17 cellular contexts compared by ENCODE assay signal in the genomic region with DNA sequence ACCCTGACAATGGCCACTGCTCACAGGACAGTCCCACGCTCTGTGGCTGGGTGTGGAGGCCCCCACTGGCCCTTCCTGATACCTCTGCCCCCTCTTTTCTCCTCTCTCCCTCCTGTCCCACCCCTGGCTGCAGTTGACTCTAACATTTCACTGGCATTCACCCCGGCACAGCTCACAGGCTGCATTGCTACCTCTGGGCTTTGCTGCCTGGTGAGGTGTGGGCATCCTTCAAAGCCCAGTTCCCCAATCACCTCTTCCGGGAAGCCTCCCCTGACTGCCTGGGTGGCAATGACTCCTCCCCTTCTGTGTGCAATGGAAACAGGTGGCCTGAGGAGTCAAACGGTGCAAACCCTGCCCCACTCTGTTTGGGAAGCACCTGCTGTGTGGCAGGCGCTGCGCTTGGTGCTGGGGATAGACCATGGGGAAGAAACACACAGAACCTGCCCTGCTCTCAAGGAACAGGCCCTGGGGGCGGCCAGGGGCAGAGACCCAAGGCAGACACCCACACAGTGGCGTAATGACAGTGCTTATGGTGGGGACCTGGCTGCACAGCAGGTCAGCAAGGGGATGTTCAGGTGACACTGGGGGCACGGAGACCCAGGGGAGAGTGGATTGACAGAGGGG. TPM values are rescaled to one million over a fixed set of nuclear protein-coding genes. Genes with fewer than 3 reads are reported as not detected.
A peak's percentile ranks its signal among the peaks of the same experiment; 100 is the strongest.
DNase-seq lines count a peak whose midpoint lies in the region; ATAC-seq and TF ChIP-seq lines count a peak whose summit lies in the region.
"Had no signal": no experiment of that assay in that cellular context is flagged by ENCODE, and none has a peak within 500 bp of the region (broad histone marks: within the 10 kb centered on the region; RNA-seq: fewer than 3 reads in every experiment).

No MANE protein-coding gene starts in this region.

- no peaks in the 10 kb centered on the region for H3K27me3 ChIP-seq in IMR-90 (ENCODE audit: control insufficient read depth, insufficient read depth, low read length)
- H3K27me3 ChIP-seq in left ventricle myocardium inferior (ENCODE audit: low read depth), result no peaks in the 10 kb centered on the region
- peaks cover 0 to 35% (median 0%) of the 10 kb centered on the region in 7 donors for H3K27me3 ChIP-seq in spleen (replicated peaks in 1 of 7)
- no peaks in the 10 kb centered on the region for H3K27me3 ChIP-seq in naive thymus-derived CD4-positive, alpha-beta T cell (ENCODE audit: control insufficient read depth in 2 of 2, insufficient read depth in 2 of 2, low read length in 2 of 2)
- H3K27me3 ChIP-seq: ascending aorta, hepatocyte had no signal

- H2AFZ ChIP-seq in IMR-90 (replicated peaks; ENCODE audit: low read length, poor library complexity), result peak overlapping the region; percentile 49
- H2AFZ ChIP-seq: hepatocyte had no signal

- H2BK5ac ChIP-seq in IMR-90 (ENCODE audit: low read depth, low read length, poor library complexity, severe bottlenecking), result peak overlapping the region; percentile 16

- no peak for ATAC-seq in IMR-90 (ENCODE audit: low read depth)
- ATAC-seq in HG03342 (IDR thresholded peaks at IDR 0.05; ENCODE audit: unreplicated experiment), result no peak
- no peak for ATAC-seq in naive thymus-derived CD4-positive, alpha-beta T cell
- ATAC-seq: stimulated activated effector memory CD8-positive, alpha-beta T cell treated with anti-CD3 and anti-CD28 coated beads, Interleukin-12 subunit alpha, Interleukin-12 subunit beta, amount 100 ng/mL, for 72 hours had no signal

- peak overlapping the region; percentile 73 for H3K27ac Mint-ChIP-seq in activated naive CD4-positive, alpha-beta T cell treated with anti-CD3 and anti-CD28 coated beads, Interleukin-2, amount 50 U/mL, for 24 hours
- H3K27ac Mint-ChIP-seq in activated naive CD4-positive, alpha-beta T cell treated with anti-CD3 and anti-CD28 coated beads, Interleukin-2, amount 10 ng/mL, durations not matched to agents 7 days and 5 days, result no peak overlapping the region
- H3K27ac Mint-ChIP-seq in naive thymus-derived CD4-positive, alpha-beta T cell, result peak overlapping the region in 3 of 9 donors; percentile 17 to 55 (median 34)
- H3K27ac Mint-ChIP-seq: CD4-positive, CD25-positive, alpha-beta regulatory T cell; nephron progenitor cell; stimulated activated effector memory CD8-positive, alpha-beta T cell treated with anti-CD3 and anti-CD28 coated beads, Interleukin-12 subunit alpha, Interleukin-12 subunit beta, amount 100 ng/mL, for 72 hours had no signal

- H4K5ac ChIP-seq in IMR-90 (ENCODE audit: low read depth, low read length), result no peak overlapping the region; the same call in 1 of the 2 replicates

- H3K27ac ChIP-seq in IMR-90 (ENCODE audit: insufficient read depth, low read length) (no peak overlapping the region), left ventricle myocardium inferior (replicated peaks) (no peak overlapping the region), spleen (no peak overlapping the region)
- H3K27ac ChIP-seq in naive thymus-derived CD4-positive, alpha-beta T cell (ENCODE audit: low read depth, low read length), result no peak overlapping the region
- H3K27ac ChIP-seq: hepatocyte had no signal

- H4K20me1 ChIP-seq in IMR-90 (ENCODE audit: insufficient read depth, low read length), result no peaks in the 10 kb centered on the region

- intact Hi-C loops in IMR-90 (cut with micrococcal nuclease), result no loop called here
- intact Hi-C loops in left ventricle myocardium inferior (cut with micrococcal nuclease), result no loop called here
- intact Hi-C loops in spleen (cut with DNase I; ENCODE audit: low total_unique reads), result no loop called here
- intact Hi-C loops in naive thymus-derived CD4-positive, alpha-beta T cell (cut with micrococcal nuclease), result no loop called here

- H3K4me1 ChIP-seq in IMR-90 (ENCODE audit: control insufficient read depth, insufficient read depth, low read length) (peaks cover 48% of the 10 kb centered on the region), left ventricle myocardium inferior (peaks cover 35% of the 10 kb centered on the region), spleen (peaks cover 0 to 49% (median 24%) of the 10 kb centered on the region in 6 donors)
- peaks cover 0 to 19% of the 10 kb centered on the region in 2 donors for H3K4me1 ChIP-seq in naive thymus-derived CD4-positive, alpha-beta T cell (ENCODE audit: control insufficient read depth in 2 of 2, insufficient read depth in 2 of 2, low read length in 2 of 2)

- H2BK20ac ChIP-seq in IMR-90 (ENCODE audit: low read depth, low read length), result 0 out of 2 replicates have a peak overlapping the region, but pooled peaks have one; percentile 36

- no peak for TF ChIP-seq CTCF in IMR-90 (conservative IDR thresholded peaks at IDR 0.05; ENCODE audit: low read depth, low read length)
- no peak for TF ChIP-seq CTCF in left ventricle myocardium inferior (IDR thresholded peaks at IDR 0.05; ENCODE audit: borderline replicate concordance)
- TF ChIP-seq CTCF in spleen (IDR thresholded peaks at IDR 0.05 in 8 of 11, conservative IDR thresholded peaks at IDR 0.05 in 3 of 11), result no peak

- peak overlapping the region; percentile 58 for H2AK9ac ChIP-seq in IMR-90 (replicated peaks; ENCODE audit: low read depth, low read length, poor library complexity)

- 90% methylated on average over 5 of the region's 9 CpGs; no CpG with 5 or more reads in 1 of the 2 experiments for WGBS in IMR-90 (ENCODE audit: extremely low coverage in 2 of 2, insufficient read length in 1 of 2), 2 experiments
- WGBS in spleen, 5 donors, result 64 to 84% (median 79%) methylated on average over 9 of the region's 9 CpGs

- BruUV-seq in IMR-90 (replicated peaks; lab: Mats Ljungman, UMichigan), result no TSS peak

- no peaks in the 10 kb centered on the region for H3K9me3 Mint-ChIP-seq in activated naive CD4-positive, alpha-beta T cell treated with anti-CD3 and anti-CD28 coated beads, Interleukin-2, amount 50 U/mL, for 24 hours
- H3K9me3 Mint-ChIP-seq in activated naive CD4-positive, alpha-beta T cell treated with anti-CD3 and anti-CD28 coated beads, Interleukin-2, amount 10 ng/mL, durations not matched to agents 7 days and 5 days, result no peaks in the 10 kb centered on the region
- H3K9me3 Mint-ChIP-seq in naive thymus-derived CD4-positive, alpha-beta T cell, result no peaks in the 10 kb centered on the region
- H3K9me3 Mint-ChIP-seq: CD4-positive, CD25-positive, alpha-beta regulatory T cell; nephron progenitor cell; stimulated activated effector memory CD8-positive, alpha-beta T cell treated with anti-CD3 and anti-CD28 coated beads, Interleukin-12 subunit alpha, Interleukin-12 subunit beta, amount 100 ng/mL, for 72 hours had no signal

- no peak overlapping the region for H3K23ac ChIP-seq in IMR-90 (ENCODE audit: low read depth, low read length)

- peaks cover 26% of the 10 kb centered on the region for H3K4me1 Mint-ChIP-seq in activated naive CD4-positive, alpha-beta T cell treated with anti-CD3 and anti-CD28 coated beads, Interleukin-2, amount 50 U/mL, for 24 hours
- H3K4me1 Mint-ChIP-seq in activated naive CD4-positive, alpha-beta T cell treated with anti-CD3 and anti-CD28 coated beads, Interleukin-2, amount 10 ng/mL, durations not matched to agents 7 days and 5 days, result peaks cover 5% of the 10 kb centered on the region
- peaks cover 4 to 18% (median 11%) of the 10 kb centered on the region in 7 donors for H3K4me1 Mint-ChIP-seq in naive thymus-derived CD4-positive, alpha-beta T cell

- no peak overlapping the region for H3K9ac ChIP-seq in IMR-90 (ENCODE audit: low read depth, low read length)

- peak overlapping the region; percentile 74; the same call in 2 of the 3 replicates for H2BK15ac ChIP-seq in IMR-90 (ENCODE audit: low read depth, low read length)

- no peak overlapping the region; the same call in 1 of the 2 replicates for H3K18ac ChIP-seq in IMR-90 (ENCODE audit: low read depth, low read length)

- peak overlapping the region; percentile 13 to 56; a peak in 1 of 4 replicates for H4K8ac ChIP-seq in IMR-90 (ENCODE audit: low read depth in 2 of 2, low read length in 2 of 2)

- H3K27me3 Mint-ChIP-seq in activated naive CD4-positive, alpha-beta T cell treated with anti-CD3 and anti-CD28 coated beads, Interleukin-2, amount 50 U/mL, for 24 hours, result no peaks in the 10 kb centered on the region
- H3K27me3 Mint-ChIP-seq in activated naive CD4-positive, alpha-beta T cell treated with anti-CD3 and anti-CD28 coated beads, Interleukin-2, amount 10 ng/mL, durations not matched to agents 7 days and 5 days, result peaks cover 10% of the 10 kb centered on the region
- H3K27me3 Mint-ChIP-seq in naive thymus-derived CD4-positive, alpha-beta T cell, result peaks cover 0 to 2% (median 0%) of the 10 kb centered on the region in 5 donors
- H3K27me3 Mint-ChIP-seq: CD4-positive, CD25-positive, alpha-beta regulatory T cell had no signal

- peak overlapping the region; percentile 11; the same call in 1 of the 2 replicates for H3K4ac ChIP-seq in IMR-90 (ENCODE audit: low read depth, low read length)

- in situ Hi-C loops in IMR-90 (cut with MboI; ENCODE audit: low sequenced_read_pairs), result loop anchor here (10.0 kb wide), 1 partner anchor 58 kb away; no protein-coding TSS in a partner anchor

- H3K36me3 Mint-ChIP-seq in activated naive CD4-positive, alpha-beta T cell treated with anti-CD3 and anti-CD28 coated beads, Interleukin-2, amount 50 U/mL, for 24 hours, result no peaks in the 10 kb centered on the region
- no peaks in the 10 kb centered on the region for H3K36me3 Mint-ChIP-seq in activated naive CD4-positive, alpha-beta T cell treated with anti-CD3 and anti-CD28 coated beads, Interleukin-2, amount 10 ng/mL, durations not matched to agents 7 days and 5 days
- no peaks in the 10 kb centered on the region for H3K36me3 Mint-ChIP-seq in naive thymus-derived CD4-positive, alpha-beta T cell
- H3K36me3 Mint-ChIP-seq: CD4-positive, CD25-positive, alpha-beta regulatory T cell; stimulated activated effector memory CD8-positive, alpha-beta T cell treated with anti-CD3 and anti-CD28 coated beads, Interleukin-12 subunit alpha, Interleukin-12 subunit beta, amount 100 ng/mL, for 72 hours had no signal

- DNase-seq in activated naive CD4-positive, alpha-beta T cell treated with anti-CD3 and anti-CD28 coated beads, Interleukin-2, amount 10 ng/mL, durations not matched to agents 7 days and 5 days, result no peak
- no peak for DNase-seq in IMR-90
- DNase-seq in left ventricle myocardium inferior, result peak; percentile 3
- peak; percentile 61 for DNase-seq in spleen
- DNase-seq in naive thymus-derived CD4-positive, alpha-beta T cell, result no peak
- no peak for DNase-seq in kidney glomerular epithelial cell (lab: John Stamatoyannopoulos, UW)
- DNase-seq: activated CD4-positive, alpha-beta T cell treated with anti-CD3 and anti-CD28 coated beads for 4 hours; activated gamma-delta T cell; CD4-positive, CD25-positive, alpha-beta regulatory T cell; NCI-H1436 treated with DMSO at 0.1 percent for 48 hours; nephron progenitor cell had no signal

- TF ChIP-seq POLR2A in IMR-90 (IDR thresholded peaks at IDR 0.05; ENCODE audit: low read depth, low read length) (no peak), spleen (IDR thresholded peaks at IDR 0.05) (no peak)

- peaks cover 0 to 7% of the 10 kb centered on the region in 2 experiments; a peak in 1 of 4 replicates for H3K79me1 ChIP-seq in IMR-90 (ENCODE audit: low read depth in 1 of 2, low read length in 2 of 2)

- H4K91ac ChIP-seq in IMR-90 (ENCODE audit: insufficient read depth, low read depth, low read length), result peak overlapping the region; percentile 58

- H3K4me2 ChIP-seq in IMR-90 (ENCODE audit: low read depth, low read length), result no peak overlapping the region
- H3K4me2 ChIP-seq: hepatocyte had no signal

- no peak for TF ChIP-seq RAD21 in IMR-90 (IDR thresholded peaks at IDR 0.05; ENCODE audit: low read length)

- H3K4me3 ChIP-seq in IMR-90 (ENCODE audit: insufficient read depth, low read depth, low read length), result no peak overlapping the region
- H3K4me3 ChIP-seq in left ventricle myocardium inferior, result no peak overlapping the region
- H3K4me3 ChIP-seq in spleen, result no peak overlapping the region
- H3K4me3 ChIP-seq in naive thymus-derived CD4-positive, alpha-beta T cell (ENCODE audit: low read length), result no peak overlapping the region
- H3K4me3 ChIP-seq: ascending aorta, hepatocyte, thoracic aorta had no signal

- H3K36me3 ChIP-seq in IMR-90 (ENCODE audit: control insufficient read depth, insufficient read depth, low read length) (no peaks in the 10 kb centered on the region), left ventricle myocardium inferior (no peaks in the 10 kb centered on the region), spleen (no peaks in the 10 kb centered on the region)
- no peaks in the 10 kb centered on the region for H3K36me3 ChIP-seq in naive thymus-derived CD4-positive, alpha-beta T cell (ENCODE audit: control insufficient read depth in 2 of 3, insufficient read depth in 3 of 3, low read length in 3 of 3)
- H3K36me3 ChIP-seq: ascending aorta, thoracic aorta had no signal

- CTCF ChIA-PET in activated naive CD4-positive, alpha-beta T cell treated with anti-CD3 and anti-CD28 coated beads, Interleukin-2, amount 10 ng/mL, durations not matched to agents 7 days and 5 days (lab: Charles Lee), result no interaction called here
- CTCF ChIA-PET in IMR-90 (lab: Yijun Ruan, JAX), result interaction anchor here (0.5 kb wide), 1 partner anchor 642 kb away, joined by 3 read pairs; no protein-coding TSS in a partner anchor
- CTCF ChIA-PET in naive thymus-derived CD4-positive, alpha-beta T cell (lab: Charles Lee), result no interaction called here

- peaks cover 7% of the 10 kb centered on the region; the same call in 1 of the 2 replicates for H3K9me1 ChIP-seq in IMR-90 (ENCODE audit: insufficient read depth, low read length)

- peak overlapping the region; percentile 27 for H2AK5ac ChIP-seq in IMR-90 (ENCODE audit: low read depth, low read length)

- H3K4me3 Mint-ChIP-seq in activated naive CD4-positive, alpha-beta T cell treated with anti-CD3 and anti-CD28 coated beads, Interleukin-2, amount 50 U/mL, for 24 hours, result no peak overlapping the region
- no peak overlapping the region for H3K4me3 Mint-ChIP-seq in activated naive CD4-positive, alpha-beta T cell treated with anti-CD3 and anti-CD28 coated beads, Interleukin-2, amount 10 ng/mL, durations not matched to agents 7 days and 5 days
- H3K4me3 Mint-ChIP-seq in naive thymus-derived CD4-positive, alpha-beta T cell, result no peak overlapping the region
- H3K4me3 Mint-ChIP-seq: CD4-positive, CD25-positive, alpha-beta regulatory T cell; nephron progenitor cell; stimulated activated effector memory CD8-positive, alpha-beta T cell treated with anti-CD3 and anti-CD28 coated beads, Interleukin-12 subunit alpha, Interleukin-12 subunit beta, amount 100 ng/mL, for 72 hours had no signal

- H3K9me3 ChIP-seq in IMR-90 (ENCODE audit: control insufficient read depth, insufficient read depth, low read length) (no peaks in the 10 kb centered on the region), left ventricle myocardium inferior (replicated peaks) (no peaks in the 10 kb centered on the region), spleen (no peaks in the 10 kb centered on the region)
- no peaks in the 10 kb centered on the region for H3K9me3 ChIP-seq in naive thymus-derived CD4-positive, alpha-beta T cell (ENCODE audit: control insufficient read depth in 2 of 3, low read length in 3 of 3)
- H3K9me3 ChIP-seq: ascending aorta, thoracic aorta had no signal

- peak overlapping the region; percentile 24 for H2BK120ac ChIP-seq in IMR-90 (ENCODE audit: low read depth, low read length)

- dilution Hi-C loops in IMR-90 (cut with HindIII; ENCODE audit: low sequenced_read_pairs, unreplicated experiment), result no loop called here

- no peak overlapping the region for H3K56ac ChIP-seq in IMR-90 (ENCODE audit: extremely low read depth, insufficient read depth, low read length)

- H3K14ac ChIP-seq in IMR-90 (replicated peaks; ENCODE audit: low read depth, low read length), result no peak overlapping the region; the same call in 1 of the 2 replicates

- POLR2A ChIA-PET in IMR-90 (lab: Charles Lee; ENCODE audit: unreplicated experiment), result no interaction called here
- POLR2A ChIA-PET in naive thymus-derived CD4-positive, alpha-beta T cell (lab: Charles Lee), result no interaction called here

RNA-seq across cellular contexts. Expression of a gene that starts 39.3 kb away (rescaled TPM):
- total RNA-seq in IMR-90 (2012; rRNA removed), result 18.8 and 23.9 TPM in 2 replicates
- polyA plus RNA-seq in IMR-90 (2012; rRNA removed), result 58.5 and 59.3 TPM in 2 replicates
- polyA plus RNA-seq in IMR-90 (2012; cell fraction: cytosol; rRNA removed), result 46.5 and 53.6 TPM in 2 replicates
- polyA plus RNA-seq in IMR-90 (2012; cell fraction: nucleus; rRNA removed; ENCODE audit: low replicate concordance), result 236 and 251 TPM in 2 replicates
- total RNA-seq in left ventricle myocardium inferior, result 20.9 TPM
- 10 to 100 TPM; 24.1 to 37.0 (median 28.8) TPM for total RNA-seq in spleen
- 10 to 100 TPM; 10.5 to 23.2 (median 19.3) TPM for polyA plus RNA-seq in spleen
- total RNA-seq in naive thymus-derived CD4-positive, alpha-beta T cell, result 10 to 100 TPM; 20.1 to 53.3 (median 47.8) TPM
- 1 to 10 TPM; 3.8 to 5.4 TPM for polyA plus RNA-seq in naive thymus-derived CD4-positive, alpha-beta T cell

Comparison
In these comparisons a context has a peak if more than half of its experiments do, and no peak if none do; other contexts are left out.
1. DNase-seq: peak in left ventricle myocardium inferior (single experiment) and spleen (single experiment); none in activated naive CD4-positive, alpha-beta T cell treated with anti-CD3 and anti-CD28 coated beads, Interleukin-2, amount 10 ng/mL, durations not matched to agents 7 days and 5 days (single experiment), IMR-90 (single experiment), naive thymus-derived CD4-positive, alpha-beta T cell (0 of 9) and kidney glomerular epithelial cell (single experiment).